Comparison of ENCODE assay signal across 10 cellular contexts in the genomic region with DNA sequence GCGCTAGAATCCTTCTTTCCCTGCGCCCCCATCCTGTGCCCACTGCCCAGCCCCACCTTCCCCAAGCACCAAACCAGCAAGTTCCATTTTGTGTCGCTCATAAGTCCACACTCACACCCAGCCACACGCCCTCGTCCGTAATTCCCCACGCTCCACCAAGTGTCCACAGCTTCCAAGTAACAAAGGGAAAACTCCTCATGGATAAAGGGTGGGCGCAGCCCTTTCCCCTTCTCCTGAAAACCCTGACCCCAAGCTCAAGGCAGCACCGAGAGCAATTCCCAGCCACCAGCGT. TPM values are rescaled to one million over a fixed set of nuclear protein-coding genes. Genes with fewer than 3 reads are reported as not detected.
A peak's percentile ranks its signal among the peaks of the same experiment; 100 is the strongest.
DNase-seq lines count a peak whose midpoint lies in the region; ATAC-seq and TF ChIP-seq lines count a peak whose summit lies in the region.
"Had no signal": no experiment of that assay in that cellular context is flagged by ENCODE, and none has a peak within 500 bp of the region (broad histone marks: within the 10 kb centered on the region; RNA-seq: fewer than 3 reads in every experiment).

No MANE protein-coding gene starts in this region.

- no peaks in the 10 kb centered on the region for H3K36me3 Mint-ChIP-seq in activated CD8-positive, alpha-beta memory T cell treated with anti-CD3 and anti-CD28 coated beads, Interleukin-2, amount 10 ng/mL, durations not matched to agents 7 days and 5 days

- H3K9ac ChIP-seq in Karpas-422 (ENCODE audit: low read length): no peak overlapping the region

- no peaks in the 10 kb centered on the region for H3K36me3 ChIP-seq in lower lobe of right lung
- H3K36me3 ChIP-seq in thoracic aorta: no peaks in the 10 kb centered on the region
- H3K36me3 ChIP-seq in Karpas-422 (ENCODE audit: insufficient read depth, low read length): no peaks in the 10 kb centered on the region

- intact Hi-C loops in lower lobe of right lung (cut with DNase I): no loop called here

- no peak overlapping the region for H3K27ac Mint-ChIP-seq in activated CD8-positive, alpha-beta memory T cell treated with anti-CD3 and anti-CD28 coated beads, Interleukin-2, amount 10 ng/mL, durations not matched to agents 7 days and 5 days

- H3K9me3 Mint-ChIP-seq in activated CD8-positive, alpha-beta memory T cell treated with anti-CD3 and anti-CD28 coated beads, Interleukin-2, amount 10 ng/mL, durations not matched to agents 7 days and 5 days (ENCODE audit: low read depth): no peaks in the 10 kb centered on the region

- peak overlapping the region; percentile 65 for H3K4me3 ChIP-seq in lower lobe of right lung
- H3K4me3 ChIP-seq in thoracic aorta: peak overlapping the region; percentile 63
- H3K4me3 ChIP-seq in Karpas-422 (ENCODE audit: low read length): no peak overlapping the region

- H3K27ac ChIP-seq in lower lobe of right lung (peak overlapping the region; percentile 60), thoracic aorta (no peak overlapping the region), Karpas-422 (ENCODE audit: low read length) (no peak overlapping the region)

- H3K4me2 ChIP-seq in Karpas-422 (ENCODE audit: low read depth, low read length, poor library complexity, severe bottlenecking): no peak overlapping the region

- no peak for ATAC-seq in activated CD8-positive, alpha-beta memory T cell treated with anti-CD3 and anti-CD28 coated beads, Interleukin-2, amount 10 ng/mL, durations not matched to agents 7 days and 5 days
- ATAC-seq in lower lobe of right lung (no peak), thoracic aorta (ENCODE audit: insufficient number of reproducible peaks, low FRiP score, low read depth) (no peak), HG03565 (IDR thresholded peaks at IDR 0.05; ENCODE audit: unreplicated experiment) (no peak)

- DNase-seq in activated CD8-positive, alpha-beta memory T cell treated with anti-CD3 and anti-CD28 coated beads, Interleukin-2, amount 10 ng/mL, durations not matched to agents 7 days and 5 days: peak; percentile 31
- no peak for DNase-seq in activated CD8-positive, alpha-beta memory T cell treated with anti-CD3 and anti-CD28 coated beads, Interleukin-2, amount 50 U/mL, for 48 hours
- DNase-seq in astrocyte of the hippocampus (ENCODE audit: low read depth, low spot score) (peak; percentile 45), lower lobe of right lung (no peak), thoracic aorta (ENCODE audit: low spot score) (no peak), Karpas-422 (no peak)
- DNase-seq in activated CD4-positive, CD25-positive, alpha-beta regulatory T cell treated with anti-CD3 and anti-CD28 coated beads, Interleukin-2, amount 50 U/mL, for 72 hours: no peak
- DNase-seq: NCI-H187 treated with DMSO at 0.1 percent for 48 hours had no signal

- H4K20me1 ChIP-seq in Karpas-422 (ENCODE audit: insufficient read depth, low read depth, low read length): no peaks in the 10 kb centered on the region

- H3K9me2 ChIP-seq in Karpas-422 (replicated peaks; ENCODE audit: insufficient read depth, low read length): no peaks in the 10 kb centered on the region

- H3K4me1 Mint-ChIP-seq in activated CD8-positive, alpha-beta memory T cell treated with anti-CD3 and anti-CD28 coated beads, Interleukin-2, amount 10 ng/mL, durations not matched to agents 7 days and 5 days: peaks cover 45% of the 10 kb centered on the region

- no peak overlapping the region for H2AFZ ChIP-seq in Karpas-422 (ENCODE audit: low read length)

- no peaks in the 10 kb centered on the region for H3K79me2 ChIP-seq in Karpas-422 (ENCODE audit: low read length)

- CTCF ChIA-PET in activated CD8-positive, alpha-beta memory T cell treated with anti-CD3 and anti-CD28 coated beads, Interleukin-2, amount 10 ng/mL, durations not matched to agents 7 days and 5 days (lab: Charles Lee): interaction anchor here (0.6 to 1.8 kb wide), 2 partner anchors 69 to 71 kb away, joined by 3 to 5 read pairs; no protein-coding TSS in a partner anchor

- TF ChIP-seq CTCF in lower lobe of right lung (IDR thresholded peaks at IDR 0.05): no peak
- TF ChIP-seq CTCF in thoracic aorta (IDR thresholded peaks at IDR 0.05): no peak

- H3K4me1 ChIP-seq in lower lobe of right lung (peaks cover 55% of the 10 kb centered on the region), thoracic aorta (ENCODE audit: control insufficient read depth in 1 of 2, low read depth in 2 of 2) (no peaks in the 10 kb centered on the region), Karpas-422 (ENCODE audit: low read length) (no peaks in the 10 kb centered on the region)

- no peaks in the 10 kb centered on the region for H3K9me3 ChIP-seq in lower lobe of right lung
- no peaks in the 10 kb centered on the region for H3K9me3 ChIP-seq in thoracic aorta
- no peaks in the 10 kb centered on the region for H3K9me3 ChIP-seq in Karpas-422 (ENCODE audit: low read length)

- H3K27me3 Mint-ChIP-seq in activated CD8-positive, alpha-beta memory T cell treated with anti-CD3 and anti-CD28 coated beads, Interleukin-2, amount 10 ng/mL, durations not matched to agents 7 days and 5 days: peaks cover 75% of the 10 kb centered on the region

- H3K4me3 Mint-ChIP-seq in activated CD8-positive, alpha-beta memory T cell treated with anti-CD3 and anti-CD28 coated beads, Interleukin-2, amount 10 ng/mL, durations not matched to agents 7 days and 5 days: peak overlapping the region; percentile 68

- peaks cover 48% of the 10 kb centered on the region for H3K27me3 ChIP-seq in lower lobe of right lung (ENCODE audit: low read depth)
- no peaks in the 10 kb centered on the region for H3K27me3 ChIP-seq in thoracic aorta (replicated peaks; ENCODE audit: insufficient read depth)
- H3K27me3 ChIP-seq in Karpas-422 (ENCODE audit: low read length): no peaks in the 10 kb centered on the region

RNA-seq across cellular contexts. Expression of a gene that starts 0.5 kb away (rescaled TPM):
- total RNA-seq in activated CD8-positive, alpha-beta memory T cell treated with anti-CD3 and anti-CD28 coated beads, Interleukin-2, amount 10 ng/mL, durations not matched to agents 7 days and 5 days: under 1 TPM; 0.12 to 0.20 TPM
- total RNA-seq in lower lobe of right lung (61.2 TPM), thoracic aorta (10 to 100 TPM; 17.5 to 17.8 TPM)
- not detected in 2 replicates for total RNA-seq in Karpas-422 (2014; rRNA removed; shearing (Covaris generic); ENCODE audit: low replicate concordance)

RNA-seq across cellular contexts. Expression of a gene that starts 51.5 kb away (rescaled TPM):
- 10 to 100 TPM; 13.1 to 19.0 TPM for total RNA-seq in activated CD8-positive, alpha-beta memory T cell treated with anti-CD3 and anti-CD28 coated beads, Interleukin-2, amount 10 ng/mL, durations not matched to agents 7 days and 5 days
- total RNA-seq in lower lobe of right lung (2.8 TPM), thoracic aorta (not detected)
- 1.4 and 3.1 TPM in 2 replicates for total RNA-seq in Karpas-422 (2014; rRNA removed; shearing (Covaris generic); ENCODE audit: low replicate concordance)
- total RNA-seq: myocyte had no signal

RNA-seq across cellular contexts. Expression of a gene that starts 53.2 kb away (rescaled TPM):
- total RNA-seq in activated CD8-positive, alpha-beta memory T cell treated with anti-CD3 and anti-CD28 coated beads, Interleukin-2, amount 10 ng/mL, durations not matched to agents 7 days and 5 days: 1 to 10 TPM; 1.7 to 2.0 TPM
- total RNA-seq in lower lobe of right lung (7.0 TPM), thoracic aorta (1 to 10 TPM in 1 of 2 donors, not detected in 1; 1.1 TPM)
- 0.69 and 1.1 TPM in 2 replicates for total RNA-seq in Karpas-422 (2014; rRNA removed; shearing (Covaris generic); ENCODE audit: low replicate concordance)
- total RNA-seq: myocyte had no signal

Comparison
In these comparisons a context has a peak if more than half of its experiments do, and no peak if none do; other contexts are left out.
1. DNase-seq: peak in activated CD8-positive, alpha-beta memory T cell treated with anti-CD3 and anti-CD28 coated beads, Interleukin-2, amount 10 ng/mL, durations not matched to agents 7 days and 5 days (single experiment) and astrocyte of the hippocampus (single experiment); none in activated CD8-positive, alpha-beta memory T cell treated with anti-CD3 and anti-CD28 coated beads, Interleukin-2, amount 50 U/mL, for 48 hours (single experiment), lower lobe of right lung (single experiment), thoracic aorta (single experiment), activated CD4-positive, CD25-positive, alpha-beta regulatory T cell treated with anti-CD3 and anti-CD28 coated beads, Interleukin-2, amount 50 U/mL, for 72 hours (single experiment) and Karpas-422 (single experiment).
2. RNA of a gene that starts 0.5 kb away (total RNA-seq): 61.2 TPM in lower lobe of right lung (single experiment) and 17.5 to 17.8 TPM in thoracic aorta; 0.12 to 0.20 TPM in activated CD8-positive, alpha-beta memory T cell treated with anti-CD3 and anti-CD28 coated beads, Interleukin-2, amount 10 ng/mL, durations not matched to agents 7 days and 5 days and not detected in Karpas-422; every median in the first group is over 10 times any median in the second.